27 cellular contexts compared by ENCODE assay signal in the genomic region with DNA sequence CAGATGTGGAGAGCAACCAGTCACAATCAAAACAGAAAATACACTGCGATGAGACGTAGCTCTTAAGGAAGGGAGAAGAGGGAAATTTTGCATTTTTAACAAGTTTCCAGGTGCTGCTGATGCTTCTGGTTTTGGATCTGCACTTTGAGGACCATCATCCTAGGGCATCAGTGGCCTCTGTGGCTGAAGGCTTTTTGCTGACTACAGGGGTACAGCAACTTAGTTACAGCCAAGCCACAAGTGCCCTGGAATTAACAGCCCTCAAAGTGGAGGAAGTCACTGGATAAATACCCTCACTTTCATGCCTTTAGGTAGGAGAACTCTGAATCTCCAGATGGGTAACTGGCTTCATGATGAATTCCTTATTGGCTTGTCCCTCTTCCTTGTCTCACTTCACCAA.
"Had no signal": no experiment of that assay in that cellular context is flagged by ENCODE, and none has a peak within 500 bp of the region (broad histone marks: within the 10 kb centered on the region; RNA-seq: fewer than 3 reads in every experiment).

No MANE protein-coding gene starts in this region.

- DNase-seq: colonic mucosa; dermis blood vessel endothelial cell; dorsolateral prefrontal cortex; effector CD4-positive, alpha-beta T cell; effector CD8-positive, alpha-beta T cell; effector memory CD4-positive, alpha-beta T cell; effector memory CD8-positive, alpha-beta T cell; endodermal cell; erythroblast; esophagus squamous epithelium; foreskin fibroblast; foreskin keratinocyte; foreskin melanocyte; gastrocnemius medialis; glutamatergic neuron; head of caudate nucleus; heart left ventricle; heart right ventricle had no signal

- H3K4me1 ChIP-seq: colonic mucosa, esophagus muscularis mucosa, esophagus squamous epithelium, foreskin keratinocyte, gastrocnemius medialis, gastroesophageal sphincter, heart left ventricle, heart right ventricle had no signal

- H3K27me3 ChIP-seq: colonic mucosa, esophagus muscularis mucosa, esophagus squamous epithelium, foreskin keratinocyte, gastrocnemius medialis, gastroesophageal sphincter, heart left ventricle, heart right ventricle had no signal

- H3K27ac ChIP-seq: colonic mucosa, coronary artery, dorsolateral prefrontal cortex, epithelial cell of prostate, esophagus muscularis mucosa, esophagus squamous epithelium, foreskin keratinocyte, gastrocnemius medialis, gastroesophageal sphincter, heart left ventricle, heart right ventricle had no signal

- H3K36me3 ChIP-seq: colonic mucosa, esophagus muscularis mucosa, esophagus squamous epithelium, gastrocnemius medialis, gastroesophageal sphincter, heart left ventricle, heart right ventricle had no signal

- FAIRE-seq: colon, endometrium, endothelial cell of umbilical vein, frontal cortex had no signal

- H3K4me3 ChIP-seq: colonic mucosa, coronary artery, dorsolateral prefrontal cortex, esophagus muscularis mucosa, esophagus squamous epithelium, gastrocnemius medialis, gastroesophageal sphincter, heart left ventricle, heart right ventricle had no signal

- H3K9me3 ChIP-seq: colonic mucosa, esophagus muscularis mucosa, esophagus squamous epithelium, gastrocnemius medialis, gastroesophageal sphincter had no signal

- ATAC-seq: effector memory CD8-positive, alpha-beta T cell; esophagus mucosa; foreskin keratinocyte; gastrocnemius medialis; gastroesophageal sphincter; heart left ventricle; heart right ventricle had no signal
